18 cellular contexts compared by ENCODE assay signal in the genomic region with DNA sequence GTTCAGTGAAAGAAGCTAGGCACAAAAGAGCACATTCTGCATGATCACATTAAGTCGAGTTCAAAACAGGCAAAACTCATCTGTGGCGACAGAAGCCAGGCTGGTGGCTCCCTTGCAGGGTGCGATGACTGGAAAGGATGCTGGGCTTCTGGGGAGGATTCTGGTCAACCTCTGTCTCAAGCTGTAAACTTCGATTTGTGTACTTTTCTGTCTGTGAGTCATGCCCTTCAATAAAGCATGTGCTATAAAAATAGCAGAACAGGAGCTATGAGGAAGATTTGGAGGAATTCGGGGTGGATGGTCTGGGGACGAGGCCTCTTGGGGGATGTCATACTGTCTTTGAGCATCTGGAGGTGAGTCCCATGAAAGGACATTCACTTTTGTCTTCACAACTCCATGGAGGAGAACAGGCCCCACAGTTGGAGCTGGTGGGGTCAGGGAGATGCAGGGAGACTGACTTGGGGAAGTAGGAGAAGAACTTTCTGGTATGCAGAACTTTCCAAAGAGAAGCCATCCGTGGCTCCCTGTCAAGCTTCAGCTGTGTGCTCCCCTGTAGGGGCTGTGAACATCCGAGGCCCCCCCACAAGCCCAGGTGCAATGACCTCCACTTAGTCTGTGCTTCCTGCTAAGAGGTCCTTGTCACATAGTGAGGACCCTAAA.
A peak's percentile ranks its signal among the peaks of the same experiment; 100 is the strongest.
DNase-seq lines count a peak whose midpoint lies in the region; FAIRE-seq and TF ChIP-seq lines count a peak whose summit lies in the region.
"Had no signal": no experiment of that assay in that cellular context is flagged by ENCODE, and none has a peak within 500 bp of the region (broad histone marks: within the 10 kb centered on the region; RNA-seq: fewer than 3 reads in every experiment).

No MANE protein-coding gene starts in this region.

- DNase-seq in GM04504 (ENCODE audit: low read depth) (peak; percentile 32), PC-9 (peak in 1 of 2 experiments; percentile 63), fibroblast of mammary gland (ENCODE audit: low read depth) (peak; percentile 34), frontal cortex (ENCODE audit: low spot score in 2 of 2) (no peak), Ammon's horn (ENCODE audit: low spot score) (no peak), trophoblast cell (no peak)
- DNase-seq: activated CD4-positive, CD25-positive, alpha-beta regulatory T cell treated with anti-CD3 and anti-CD28 coated beads, Interleukin-2, amount 50 U/mL, for 72 hours; activated CD8-positive, alpha-beta memory T cell treated with anti-CD3 and anti-CD28 coated beads, Interleukin-2, amount 50 U/mL, for 48 hours; activated naive CD4-positive, alpha-beta T cell; effector CD4-positive, alpha-beta T cell; foreskin melanocyte; mesendoderm; NCI-H2029; NCI-H69; stimulated activated naive CD8-positive, alpha-beta T cell treated with anti-CD3 and anti-CD28 coated beads, Interleukin-15, Interleukin-2, amounts not matched to agents 100 U/mL and 50 U/mL, for 24 hours; uterus had no signal

- no peak overlapping the region for H4K12ac ChIP-seq in trophoblast cell (ENCODE audit: low read depth, low read length)

- peaks cover 15% of the 10 kb centered on the region; the same call in 1 of the 2 replicates for H3F3A ChIP-seq in PC-9 (ENCODE audit: insufficient read depth, low read depth)

- WGBS in trophoblast cell (ENCODE audit: extremely low coverage, insufficient coverage, insufficient read length): no CpG with 5 or more reads among the region's 8 CpGs

- H3K23ac ChIP-seq in trophoblast cell (ENCODE audit: low read length): no peak overlapping the region

- H3K4me2 ChIP-seq in PC-9 (0 out of 2 replicates have a peak overlapping the region, but pooled peaks have one; percentile 1), skeletal muscle satellite cell (ENCODE audit: low read length) (peak overlapping the region; percentile 18), trophoblast cell (ENCODE audit: low read length) (no peak overlapping the region)

- H3K79me1 ChIP-seq in trophoblast cell (ENCODE audit: low read length): no peaks in the 10 kb centered on the region

- H4K8ac ChIP-seq in trophoblast cell (ENCODE audit: low read depth, low read length): no peak overlapping the region

- H4K20me1 ChIP-seq in PC-9 (ENCODE audit: insufficient read depth): no peaks in the 10 kb centered on the region

- no peak overlapping the region for H2BK5ac ChIP-seq in trophoblast cell (ENCODE audit: low read depth, low read length, poor library complexity)

- H2AFZ ChIP-seq in PC-9 (no peak overlapping the region), trophoblast cell (ENCODE audit: insufficient read depth, low read length, poor library complexity) (no peak overlapping the region)

- POLR2A ChIA-PET in PC-9 (lab: Charles Lee; ENCODE audit: unreplicated experiment): interaction anchor here (0.6 kb wide), 1 partner anchor 33 kb away, joined by 3 read pairs; no protein-coding TSS in a partner anchor

- no peak for FAIRE-seq in frontal cortex (lab: Jason Lieb, UNC)

- no peak overlapping the region for H3K4me3 ChIP-seq in PC-9
- no peak overlapping the region for H3K4me3 ChIP-seq in fibroblast of mammary gland (ENCODE audit: control insufficient read depth, low read depth, low read length)
- H3K4me3 ChIP-seq in skeletal muscle satellite cell (ENCODE audit: low read length): no peak overlapping the region
- H3K4me3 ChIP-seq in trophoblast cell (ENCODE audit: low read depth, low read length): no peak overlapping the region
- H3K4me3 ChIP-seq: Peyer's patch, uterus had no signal

- no peak overlapping the region for H3K18ac ChIP-seq in trophoblast cell (ENCODE audit: low read length)

- H3K27ac ChIP-seq in PC-9: no peak overlapping the region
- no peak overlapping the region for H3K27ac ChIP-seq in trophoblast cell (ENCODE audit: low read depth, low read length)
- H3K27ac ChIP-seq: Peyer's patch, uterus had no signal

- H3K4me1 ChIP-seq in PC-9 (replicated peaks; ENCODE audit: insufficient read depth) (peaks cover 11% of the 10 kb centered on the region), skeletal muscle satellite cell (ENCODE audit: control insufficient read depth, insufficient read depth, low read length) (peaks cover 18% of the 10 kb centered on the region), trophoblast cell (ENCODE audit: control insufficient read depth in 1 of 2, insufficient read depth in 2 of 2, low read length in 2 of 2) (peaks cover 0 to 5% of the 10 kb centered on the region in 2 experiments)
- H3K4me1 ChIP-seq: Peyer's patch, uterus had no signal

- BruUV-seq in PC-9 (replicated peaks; lab: Mats Ljungman, UMichigan): no TSS peak

- no peak overlapping the region for H2BK12ac ChIP-seq in trophoblast cell (ENCODE audit: low read length)

- H3K9me3 ChIP-seq in PC-9 (ENCODE audit: insufficient read depth, low read depth) (no peaks in the 10 kb centered on the region; the same call in 1 of the 2 replicates), skeletal muscle satellite cell (replicated peaks; ENCODE audit: low read length) (peaks cover 2% of the 10 kb centered on the region), trophoblast cell (ENCODE audit: insufficient read depth, low read depth, low read length) (peaks cover 6% of the 10 kb centered on the region)
- H3K9me3 ChIP-seq: Peyer's patch, uterus had no signal

- CTCF ChIA-PET in PC-9 (lab: Charles Lee): interaction anchor here (0.6 kb wide), 1 partner anchor 13 kb away, joined by 3 read pairs; no protein-coding TSS in a partner anchor

- H3K14ac ChIP-seq in trophoblast cell (ENCODE audit: low read length): no peak overlapping the region

- no peaks in the 10 kb centered on the region for H3K36me3 ChIP-seq in PC-9 (ENCODE audit: low read depth)
- H3K36me3 ChIP-seq in skeletal muscle satellite cell (ENCODE audit: insufficient read depth, low read length): no peaks in the 10 kb centered on the region
- H3K36me3 ChIP-seq in trophoblast cell (ENCODE audit: control insufficient read depth in 1 of 2, insufficient read depth in 2 of 2, low read length in 2 of 2): no peaks in the 10 kb centered on the region
- H3K36me3 ChIP-seq: Peyer's patch, uterus had no signal

- intact Hi-C loops in PC-9 (cut with micrococcal nuclease; ENCODE audit: unreplicated experiment): no loop called here

- no peaks in the 10 kb centered on the region for H3K79me2 ChIP-seq in PC-9 (ENCODE audit: low read depth)
- no peaks in the 10 kb centered on the region for H3K79me2 ChIP-seq in trophoblast cell (ENCODE audit: control insufficient read depth, insufficient read depth, low read length, poor library complexity)

- H2AK5ac ChIP-seq in trophoblast cell (ENCODE audit: low read length): no peak overlapping the region

- H3K9ac ChIP-seq in skeletal muscle satellite cell (ENCODE audit: low read depth, low read length) (no peak overlapping the region), trophoblast cell (ENCODE audit: low read length) (no peak overlapping the region)

- H3K27me3 ChIP-seq in PC-9 (ENCODE audit: insufficient read depth, low read depth) (no peaks in the 10 kb centered on the region), skeletal muscle satellite cell (ENCODE audit: control insufficient read depth, insufficient read depth, low read length) (no peaks in the 10 kb centered on the region), trophoblast cell (ENCODE audit: insufficient read depth, low read length) (no peaks in the 10 kb centered on the region)
- H3K27me3 ChIP-seq: Peyer's patch, uterus had no signal

- H3K4ac ChIP-seq in trophoblast cell (ENCODE audit: low read depth, low read length): no peak overlapping the region

- no peak overlapping the region for H4K91ac ChIP-seq in trophoblast cell (ENCODE audit: low read depth, low read length)

- no peak overlapping the region for H2BK120ac ChIP-seq in trophoblast cell (ENCODE audit: insufficient read depth, low read length, poor library complexity)

- no peaks in the 10 kb centered on the region for H3K9me2 ChIP-seq in PC-9 (ENCODE audit: insufficient read depth)

- TF ChIP-seq CTCF in PC-9 (conservative IDR thresholded peaks at IDR 0.05) (no peak), fibroblast of mammary gland (conservative IDR thresholded peaks at IDR 0.05; ENCODE audit: control insufficient read depth, insufficient read depth, low read depth, low read length) (no peak)

Comparison
In these comparisons a context has a peak if more than half of its experiments do, and no peak if none do; other contexts are left out.
1. DNase-seq: peak in GM04504 (single experiment) and fibroblast of mammary gland (single experiment); none in frontal cortex (0 of 2), Ammon's horn (single experiment) and trophoblast cell (0 of 2).